21 cellular contexts compared by ENCODE assay signal in genomic region chr19:35093430-35093829, GRCh38. TPM values are rescaled to one million over a fixed set of nuclear protein-coding genes. Genes with fewer than 3 reads are reported as not detected.
DNase-seq lines count a peak whose midpoint lies in the region; ATAC-seq and TF ChIP-seq lines count a peak whose summit lies in the region.
"Had no signal": no experiment of that assay in that cellular context is flagged by ENCODE, and none has a peak within 500 bp of the region (broad histone marks: within the 10 kb centered on the region; RNA-seq: fewer than 3 reads in every experiment).

No MANE protein-coding gene starts in this region.

- no peaks in the 10 kb centered on the region for H3K9me2 ChIP-seq in SK-N-SH

- H3K79me2 ChIP-seq in SK-N-SH (ENCODE audit: insufficient read depth), result no peaks in the 10 kb centered on the region

- no peak overlapping the region for H3K4me3 ChIP-seq in SK-N-SH (ENCODE audit: low read depth in 2 of 2, low read length in 1 of 2)
- no peak overlapping the region for H3K4me3 ChIP-seq in WERI-Rb-1 (ENCODE audit: low read depth, low read length)
- H3K4me3 ChIP-seq: A549, HAP-1 had no signal

- H3F3A ChIP-seq in SK-N-SH (replicated peaks; ENCODE audit: insufficient read depth), result no peaks in the 10 kb centered on the region

- TF ChIP-seq RAD21 in SK-N-SH (IDR thresholded peaks at IDR 0.05; ENCODE audit: low read length), result no peak

- H3K9me3 ChIP-seq in SK-N-SH (no peaks in the 10 kb centered on the region), WERI-Rb-1 (ENCODE audit: severe bottlenecking) (no peaks in the 10 kb centered on the region)
- H3K9me3 ChIP-seq: A549, HAP-1 had no signal

- H2AFZ ChIP-seq in SK-N-SH (ENCODE audit: low read depth), result no peak overlapping the region

- H3K27me3 ChIP-seq in SK-N-SH (ENCODE audit: insufficient read depth) (no peaks in the 10 kb centered on the region), WERI-Rb-1 (ENCODE audit: insufficient read depth, low read depth, severe bottlenecking) (no peaks in the 10 kb centered on the region)

- POLR2A ChIA-PET in SK-N-SH (lab: Yijun Ruan, JAX) (no interaction called here), RWPE1 (lab: Yijun Ruan, JAX; ENCODE audit: low non-redundant PET) (no interaction called here)

- CTCF ChIA-PET in SK-N-SH (lab: Yijun Ruan, JAX), result interaction anchor here (0.9 to 5.0 kb wide), 8 partner anchors 8 to 49 kb away, joined by 3 to 49 read pairs (median 6); partner anchors contain the start of genes FXYD3 and LGI4
- CTCF ChIA-PET in RWPE1 (lab: Yijun Ruan, JAX), result interaction anchor here (0.6 to 1.2 kb wide), 2 partner anchors 27 to 41 kb away, joined by 5 read pairs; no protein-coding TSS in a partner anchor

- TF ChIP-seq EP300 in SK-N-SH (IDR thresholded peaks at IDR 0.05; ENCODE audit: borderline replicate concordance in 1 of 2, low read depth in 1 of 2, low read length in 1 of 2), result peak in 1 of 2 experiments; percentile 70; a peak in 2 of 4 replicates

- peaks cover 5 to 15% of the 10 kb centered on the region in 2 experiments; a peak in 2 of 4 replicates for H3K4me1 ChIP-seq in SK-N-SH (ENCODE audit: control insufficient read depth in 1 of 2, insufficient read depth in 2 of 2, low read depth in 1 of 2, low read length in 1 of 2)

- H3K27ac ChIP-seq in SK-N-SH (ENCODE audit: low read depth in 2 of 2, low read length in 1 of 2) (peak overlapping the region in 1 of 2 experiments; percentile 67; a peak in 2 of 4 replicates), RWPE1 (peak overlapping the region; percentile 9), substantia nigra (ENCODE audit: low read depth, low read length, poor library complexity, severe bottlenecking) (peak overlapping the region; percentile 59), WERI-Rb-1 (no peak overlapping the region)
- H3K27ac ChIP-seq: A549 had no signal

- no peak overlapping the region for H3K9ac ChIP-seq in SK-N-SH

- DNase-seq in SK-N-SH, result peak; percentile 74
- no peak for DNase-seq in RWPE1 (ENCODE audit: low spot score)
- no peak for DNase-seq in substantia nigra (lab: John Stamatoyannopoulos, UW)
- no peak for DNase-seq in WERI-Rb-1
- DNase-seq: 8988T; ACHN; AML-193; C1 segment of cervical spinal cord; Calu3; CD4-positive, alpha-beta memory T cell; COR-L47; DMS53; DMS79 treated with DMSO at 0.1 percent for 48 hours; GF-D8; GOT3; HFFc6 had no signal

- H3K36me3 ChIP-seq in SK-N-SH (replicated peaks in 1 of 2; ENCODE audit: control insufficient read depth in 1 of 2, insufficient read depth in 2 of 2, low read length in 1 of 2) (no peaks in the 10 kb centered on the region), WERI-Rb-1 (no peaks in the 10 kb centered on the region)
- H3K36me3 ChIP-seq: HAP-1 had no signal

- TF ChIP-seq CTCF in SK-N-SH (IDR thresholded peaks at IDR 0.05) (no peak), RWPE1 (conservative IDR thresholded peaks at IDR 0.05; ENCODE audit: low read depth) (no peak), WERI-Rb-1 (IDR thresholded peaks at IDR 0.05; ENCODE audit: low read depth, low read length) (no peak)

- H3K4me2 ChIP-seq in SK-N-SH, result no peak overlapping the region
- H3K4me2 ChIP-seq: A549 had no signal

- no peaks in the 10 kb centered on the region for H4K20me1 ChIP-seq in SK-N-SH (ENCODE audit: insufficient read depth)

- no peak for ATAC-seq in SK-N-SH treated with all-trans-retinoic acid at 6 μM for 48 hours
- no peak for ATAC-seq in GM21717 (IDR thresholded peaks at IDR 0.05; ENCODE audit: unreplicated experiment)
- ATAC-seq: A549 had no signal

- 49% methylated on average over 5 of the region's 5 CpGs for WGBS in SK-N-SH (ENCODE audit: low lambda C conversion rate)

TF ChIP-seq in SK-N-SH, 30 proteins besides CTCF, POLR2A, EP300 and RAD21 (continues in another document):
- no peak for TF ChIP-seq MAX (IDR thresholded peaks at IDR 0.05; ENCODE audit: low read depth)
- no peak for TF ChIP-seq USF2 (IDR thresholded peaks at IDR 0.05; ENCODE audit: borderline replicate concordance, low read depth, low read length)
- no peak for TF ChIP-seq FOXM1 (IDR thresholded peaks at IDR 0.05; ENCODE audit: low read depth)
- TF ChIP-seq MEF2A (IDR thresholded peaks at IDR 0.05; ENCODE audit: borderline replicate concordance, low read depth), result no peak
- TF ChIP-seq YY1 (IDR thresholded peaks at IDR 0.05; ENCODE audit: low read depth), result no peak
- TF ChIP-seq CHD2 (IDR thresholded peaks at IDR 0.05; ENCODE audit: low read length, partially characterized antibody), result peak; percentile 57
- no peak; the same call in 1 of the 2 replicates for TF ChIP-seq MXI1 (IDR thresholded peaks at IDR 0.05; ENCODE audit: low read depth, low read length)
- no peak for TF ChIP-seq ELF1 (IDR thresholded peaks at IDR 0.05)
- no peak for TF ChIP-seq JUND (IDR thresholded peaks at IDR 0.05)
- TF ChIP-seq USF1 (IDR thresholded peaks at IDR 0.05; ENCODE audit: borderline replicate concordance, low read depth), result no peak
- no peak for TF ChIP-seq EZH2phosphoT487 (IDR thresholded peaks at IDR 0.05; ENCODE audit: borderline replicate concordance, low read depth)

TF ChIP-seq in SK-N-SH treated with all-trans-retinoic acid at 6 μM for 48 hours, 23 proteins besides CTCF, POLR2A, EP300 and RAD21:
- no peak for TF ChIP-seq ZNF70 (CRISPR knock-in tag; IDR thresholded peaks at IDR 0.05)
- no peak for TF ChIP-seq PPARA (CRISPR knock-in tag; IDR thresholded peaks at IDR 0.05; ENCODE audit: borderline replicate concordance)
- TF ChIP-seq GLIS3 (CRISPR knock-in tag; IDR thresholded peaks at IDR 0.05), result no peak
- no peak for TF ChIP-seq CREB5 (CRISPR knock-in tag; IDR thresholded peaks at IDR 0.05; ENCODE audit: low read depth)

RNA-seq across cellular contexts. Expression of gene FXYD3, which starts 22.2 kb away (rescaled TPM):
- polyA plus RNA-seq in SK-N-SH (2012; rRNA removed), result not detected in 2 replicates
- not detected in 2 replicates for polyA plus RNA-seq in SK-N-SH (2012; cell fraction: cytosol; rRNA removed)
- not detected in 2 replicates for polyA plus RNA-seq in SK-N-SH (2012; cell fraction: nucleus; rRNA removed)
- polyA plus RNA-seq: BJ; CD4-positive, alpha-beta memory T cell had no signal

RNA-seq across cellular contexts. Expression of gene LGI4, which starts 41.4 kb away (rescaled TPM):
- polyA plus RNA-seq in SK-N-SH (2012; rRNA removed), result 0.05 and 0.15 TPM in 2 replicates
- 0.03 TPM in 1 of 2 replicates, not detected in the other for polyA plus RNA-seq in SK-N-SH (2012; cell fraction: cytosol; rRNA removed)
- 1.1 and 1.2 TPM in 2 replicates for polyA plus RNA-seq in SK-N-SH (2012; cell fraction: nucleus; rRNA removed)
- polyA plus RNA-seq: CD4-positive, alpha-beta memory T cell had no signal

RNA-seq across cellular contexts. Expression of gene FXYD1, which starts 45.2 kb away (rescaled TPM):
- polyA plus RNA-seq in SK-N-SH (2012; rRNA removed), result 0.12 TPM in 1 of 2 replicates, not detected in the other
- polyA plus RNA-seq in SK-N-SH (2012; cell fraction: cytosol; rRNA removed), result 0.17 TPM in 1 of 2 replicates, not detected in the other
- 0.31 and 0.38 TPM in 2 replicates for polyA plus RNA-seq in SK-N-SH (2012; cell fraction: nucleus; rRNA removed)
- polyA plus RNA-seq: A549 had no signal

RNA-seq across cellular contexts. Expression of gene FXYD7, which starts 49.6 kb away (rescaled TPM):
- 0.10 and 0.44 TPM in 2 replicates for polyA plus RNA-seq in SK-N-SH (2012; rRNA removed)
- polyA plus RNA-seq in SK-N-SH (2012; cell fraction: cytosol; rRNA removed), result 0.20 and 0.21 TPM in 2 replicates
- 0.43 and 0.69 TPM in 2 replicates for polyA plus RNA-seq in SK-N-SH (2012; cell fraction: nucleus; rRNA removed)
- polyA plus RNA-seq: A549 had no signal

RNA-seq across cellular contexts. Expression of gene HPN, which starts 51.9 kb away (rescaled TPM):
- 0.05 TPM in 1 of 2 replicates, not detected in the other for polyA plus RNA-seq in SK-N-SH (2012; rRNA removed)
- polyA plus RNA-seq in SK-N-SH (2012; cell fraction: cytosol; rRNA removed), result 0.03 TPM in 1 of 2 replicates, not detected in the other
- polyA plus RNA-seq in SK-N-SH (2012; cell fraction: nucleus; rRNA removed), result 0.07 and 0.15 TPM in 2 replicates
- polyA plus RNA-seq: BJ had no signal
